ENCODE assay signal across 22 cellular contexts in genomic region chr17:16283705-16284104, GRCh38.
A peak's percentile ranks its signal among the peaks of the same experiment; 100 is the strongest.
DNase-seq lines count a peak whose midpoint lies in the region; ATAC-seq and TF ChIP-seq lines count a peak whose summit lies in the region.
"Had no signal": no experiment of that assay in that cellular context is flagged by ENCODE, and none has a peak within 500 bp of the region (broad histone marks: within the 10 kb centered on the region; RNA-seq: fewer than 3 reads in every experiment).

No MANE protein-coding gene starts in this region.

- H3K9ac ChIP-seq in mesenchymal stem cell (ENCODE audit: low read length): no peak overlapping the region

- no peak overlapping the region for H3K18ac ChIP-seq in mesenchymal stem cell (ENCODE audit: low read depth in 1 of 2, low read length in 2 of 2)

- no peak overlapping the region for H2AFZ ChIP-seq in mesenchymal stem cell (ENCODE audit: low read depth, low read length)

- no peak for TF ChIP-seq CTCF in cardiac fibroblast (IDR thresholded peaks at IDR 0.05; ENCODE audit: low read depth, low read length)

- no peak for ATAC-seq in HG02588 (IDR thresholded peaks at IDR 0.05; ENCODE audit: unreplicated experiment)
- ATAC-seq in GM18517 (IDR thresholded peaks at IDR 0.05; ENCODE audit: unreplicated experiment): no peak
- ATAC-seq: activated CD8-positive, alpha-beta memory T cell treated with anti-CD3 and anti-CD28 coated beads, Interleukin-2, amount 10 ng/mL, durations not matched to agents 7 days and 5 days; activated T-helper 17 cell treated with anti-CD3 and anti-CD28 coated beads, Interleukin-2, amount 50 U/mL, for 72 hours; CD8-positive, alpha-beta T cell; heart left ventricle; HepG2 had no signal

- H2BK12ac ChIP-seq in mesenchymal stem cell (ENCODE audit: low read length in 2 of 2): no peak overlapping the region

- peaks cover 30% of the 10 kb centered on the region for H3K4me1 ChIP-seq in mesenchymal stem cell (ENCODE audit: control insufficient read depth, insufficient read depth, low read depth, low read length)

- 66% methylated on average over 8 of the region's 9 CpGs for WGBS in mesenchymal stem cell

- H3K36me3 ChIP-seq in MG63: no peaks in the 10 kb centered on the region
- no peaks in the 10 kb centered on the region for H3K36me3 ChIP-seq in mesenchymal stem cell (ENCODE audit: control insufficient read depth in 1 of 2, insufficient read depth in 2 of 2, low read depth in 1 of 2, low read length in 2 of 2)
- H3K36me3 ChIP-seq: breast epithelium, heart left ventricle, left ventricle myocardium inferior, suprapubic skin, vagina had no signal

- H3K4me2 ChIP-seq in mesenchymal stem cell (ENCODE audit: low read length, poor library complexity, severe bottlenecking): no peak overlapping the region

- no peak overlapping the region for H4K91ac ChIP-seq in mesenchymal stem cell (ENCODE audit: low read length)

- peak overlapping the region; percentile 54 for H2BK120ac ChIP-seq in mesenchymal stem cell (ENCODE audit: low read depth, low read length)

- DNase-seq in CD1c-positive myeloid dendritic cell (ENCODE audit: extremely low spot score) (peak; percentile 10), MG63 (peak; percentile 13), cardiac fibroblast (ENCODE audit: low read depth in 2 of 2) (peak; percentile 71 to 84), mesenchymal stem cell (peak; percentile 78), activated gamma-delta T cell (lab: John Stamatoyannopoulos, UW) (no peak), DMS 273 (lab: John Stamatoyannopoulos, UW; ENCODE audit: unreplicated experiment) (no peak)
- DNase-seq: activated CD8-positive, alpha-beta memory T cell treated with anti-CD3 and anti-CD28 coated beads, Interleukin-2, amount 10 ng/mL, durations not matched to agents 7 days and 5 days; CD8-positive, alpha-beta T cell; DMS79 treated with DMSO at 0.1 percent for 48 hours; GOT3; heart left ventricle; left ventricle myocardium inferior; NCI-H146; stimulated activated CD4-positive, alpha-beta T cell treated with anti-CD3 and anti-CD28 coated beads, Interleukin-12 subunit alpha, Interleukin-12 subunit beta, amount 100 ng/mL, for 4 hours; stimulated activated CD8-positive, alpha-beta memory T cell treated with anti-CD3 and anti-CD28 coated beads, Interleukin-4, amount 100 ng/mL, for 48 hours had no signal

- no peak overlapping the region for H3K23ac ChIP-seq in mesenchymal stem cell (ENCODE audit: low read length in 2 of 2)

- H2AK5ac ChIP-seq in mesenchymal stem cell (ENCODE audit: low read length, severe bottlenecking): no peak overlapping the region

- H3K79me1 ChIP-seq in mesenchymal stem cell (replicated peaks; ENCODE audit: low read length, poor library complexity, severe bottlenecking): peaks cover 12% of the 10 kb centered on the region

- no peaks in the 10 kb centered on the region for H3K9me3 ChIP-seq in MG63
- no peaks in the 10 kb centered on the region for H3K9me3 ChIP-seq in mesenchymal stem cell (ENCODE audit: control insufficient read depth, low read length)
- H3K9me3 ChIP-seq: breast epithelium, heart left ventricle, left ventricle myocardium inferior, suprapubic skin, vagina had no signal

- no peak overlapping the region for H3K4me3 ChIP-seq in MG63
- H3K4me3 ChIP-seq in cardiac fibroblast (replicated peaks in 1 of 2; ENCODE audit: low read depth in 2 of 2, low read length in 2 of 2): no peak overlapping the region
- H3K4me3 ChIP-seq in mesenchymal stem cell (ENCODE audit: insufficient read depth in 1 of 2, low read depth in 1 of 2, low read length in 2 of 2): no peak overlapping the region
- H3K4me3 ChIP-seq: breast epithelium, heart left ventricle, left ventricle myocardium inferior, suprapubic skin, vagina had no signal

- no peak overlapping the region for H4K8ac ChIP-seq in mesenchymal stem cell (ENCODE audit: low read length)

- no peak overlapping the region for H3K27ac ChIP-seq in mesenchymal stem cell (ENCODE audit: low read length, poor library complexity, severe bottlenecking)
- H3K27ac ChIP-seq: heart left ventricle, left ventricle myocardium inferior, suprapubic skin, vagina had no signal

- H2BK15ac ChIP-seq in mesenchymal stem cell (ENCODE audit: low read depth, poor library complexity, severe bottlenecking): no peak overlapping the region

- H3K27me3 ChIP-seq in MG63 (no peaks in the 10 kb centered on the region), mesenchymal stem cell (ENCODE audit: control insufficient read depth in 1 of 2, insufficient read depth in 1 of 2, low read length in 2 of 2) (no peaks in the 10 kb centered on the region)
- H3K27me3 ChIP-seq: breast epithelium, heart left ventricle, suprapubic skin, vagina had no signal

- no peak overlapping the region for H3K4ac ChIP-seq in mesenchymal stem cell (ENCODE audit: low read depth in 1 of 2, low read length in 2 of 2)

- no peak overlapping the region for H3K14ac ChIP-seq in mesenchymal stem cell (ENCODE audit: low read length in 2 of 2)

- H2BK5ac ChIP-seq in mesenchymal stem cell (ENCODE audit: low read depth, low read length, poor library complexity, severe bottlenecking): no peak overlapping the region

Comparison
In these comparisons a context has a peak if more than half of its experiments do, and no peak if none do; other contexts are left out.
1. DNase-seq: peak in CD1c-positive myeloid dendritic cell (single experiment), MG63 (single experiment), cardiac fibroblast (2 of 2) and mesenchymal stem cell (single experiment); none in activated gamma-delta T cell (single experiment) and DMS 273 (single experiment).